Comparison of ENCODE assay signal across 2 cellular contexts in genomic region chr3:189466004-189466403, GRCh38.
TF ChIP-seq lines count a peak whose summit lies in the region.

No MANE protein-coding gene starts in this region.

TF ChIP-seq in IMR-90, 13 proteins besides CTCF, POLR2A, EP300 and RAD21 (continued from another document):
- TF ChIP-seq MAZ (IDR thresholded peaks at IDR 0.05; ENCODE audit: borderline replicate concordance, low read depth, low read length) (no peak), MXI1 (IDR thresholded peaks at IDR 0.05; ENCODE audit: borderline replicate concordance, low read depth, low read length) (no peak), BHLHE40 (IDR thresholded peaks at IDR 0.05; ENCODE audit: low read depth, low read length) (no peak), CHD1 (IDR thresholded peaks at IDR 0.05; ENCODE audit: low read depth, low read length) (no peak), RCOR1 (IDR thresholded peaks at IDR 0.05; ENCODE audit: insufficient replicate concordance, low read length) (no peak), SMC3 (IDR thresholded peaks at IDR 0.05; ENCODE audit: low read depth, low read length) (no peak)
- TF ChIP-seq, protein P1, sequence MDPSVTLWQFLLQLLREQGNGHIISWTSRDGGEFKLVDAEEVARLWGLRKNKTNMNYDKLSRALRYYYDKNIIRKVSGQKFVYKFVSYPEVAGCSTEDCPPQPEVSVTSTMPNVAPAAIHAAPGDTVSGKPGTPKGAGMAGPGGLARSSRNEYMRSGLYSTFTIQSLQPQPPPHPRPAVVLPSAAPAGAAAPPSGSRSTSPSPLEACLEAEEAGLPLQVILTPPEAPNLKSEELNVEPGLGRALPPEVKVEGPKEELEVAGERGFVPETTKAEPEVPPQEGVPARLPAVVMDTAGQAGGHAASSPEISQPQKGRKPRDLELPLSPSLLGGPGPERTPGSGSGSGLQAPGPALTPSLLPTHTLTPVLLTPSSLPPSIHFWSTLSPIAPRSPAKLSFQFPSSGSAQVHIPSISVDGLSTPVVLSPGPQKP (IDR thresholded peaks at IDR 0.05; ENCODE audit: borderline replicate concordance, low read depth, low read length) = no peak

TF ChIP-seq in GM12878, 131 proteins besides CTCF, POLR2A, EP300 and RAD21:
- TF ChIP-seq ZNF592 (IDR thresholded peaks at IDR 0.05) (no peak), EZH2 (IDR thresholded peaks at IDR 0.05; ENCODE audit: borderline replicate concordance, control insufficient read depth, low read depth, low read length) (no peak), CHD1 (IDR thresholded peaks at IDR 0.05; ENCODE audit: low read depth, low read length) (no peak)
